ENCODE assay signal across 16 cellular contexts in genomic region chr1:45403298-45404079, GRCh38.
DNase-seq lines count a peak whose midpoint lies in the region; ATAC-seq, FAIRE-seq and TF ChIP-seq lines count a peak whose summit lies in the region.
"Had no signal": no experiment of that assay in that cellular context is flagged by ENCODE, and none has a peak within 500 bp of the region (broad histone marks: within the 10 kb centered on the region; RNA-seq: fewer than 3 reads in every experiment).

No MANE protein-coding gene starts in this region.

- no peak overlapping the region for H3K14ac ChIP-seq in IMR-90 (replicated peaks; ENCODE audit: low read depth, low read length)

- intact Hi-C loops in IMR-90 (cut with micrococcal nuclease) (no loop called here), left colon (cut with DNase I, micrococcal nuclease) (no loop called here), dorsolateral prefrontal cortex (cut with DNase I) (no loop called here)

- H3K4me1 Mint-ChIP-seq in stimulated activated memory B cell treated with anti-CD40 and anti-IgM and Interleukin-4, amounts not matched to agents 10 μg/mL and 1 μg/mL and 100 μg/mL, for 72 hours = peaks cover 19% of the 10 kb centered on the region
- H3K4me1 Mint-ChIP-seq: activated CD4-positive, alpha-beta T cell treated with anti-CD3 and anti-CD28 coated beads, Interleukin-2, amount 10 ng/mL, durations not matched to agents 7 days and 5 days; activated naive CD8-positive, alpha-beta T cell treated with anti-CD3 and anti-CD28 coated beads for 36 hours had no signal

- no peaks in the 10 kb centered on the region for H3K9me1 ChIP-seq in IMR-90 (ENCODE audit: insufficient read depth, low read length)

- no peak overlapping the region for H2BK20ac ChIP-seq in IMR-90 (ENCODE audit: low read depth, low read length)

- dilution Hi-C loops in IMR-90 (cut with HindIII; ENCODE audit: low sequenced_read_pairs, unreplicated experiment) = no loop called here

- H2BK120ac ChIP-seq in IMR-90 (ENCODE audit: low read depth, low read length) = no peak overlapping the region

- no peak overlapping the region for H3K4me3 Mint-ChIP-seq in stimulated activated memory B cell treated with anti-CD40 and anti-IgM and Interleukin-4, amounts not matched to agents 10 μg/mL and 1 μg/mL and 100 μg/mL, for 72 hours
- H3K4me3 Mint-ChIP-seq: activated CD4-positive, alpha-beta T cell treated with anti-CD3 and anti-CD28 coated beads, Interleukin-2, amount 10 ng/mL, durations not matched to agents 7 days and 5 days; activated naive CD8-positive, alpha-beta T cell treated with anti-CD3 and anti-CD28 coated beads for 36 hours; natural killer cell treated with Interleukin-12 subunit alpha and Interleukin-12 subunit beta and Interleukin-15 and Interleukin-18, amount 100 ng/mL, for 72 hours; T-helper 2 cell treated with Interferon-gamma antibody and Interleukin-4, amounts not matched to agents 5 μg/mL and 100 μg/mL, for 36 hours had no signal

- no peaks in the 10 kb centered on the region for H3K79me1 ChIP-seq in IMR-90 (ENCODE audit: low read depth in 1 of 2, low read length in 2 of 2)

- H4K8ac ChIP-seq in IMR-90 (ENCODE audit: low read depth in 2 of 2, low read length in 2 of 2) = no peak overlapping the region

- no peak overlapping the region for H3K23ac ChIP-seq in IMR-90 (ENCODE audit: low read depth, low read length)

- no peak overlapping the region for H3K4me3 ChIP-seq in IMR-90 (ENCODE audit: insufficient read depth, low read depth, low read length)
- no peak overlapping the region for H3K4me3 ChIP-seq in SK-N-SH (ENCODE audit: low read depth in 2 of 2, low read length in 1 of 2)
- H3K4me3 ChIP-seq in dorsolateral prefrontal cortex = no peak overlapping the region

- H3K4me2 ChIP-seq in IMR-90 (ENCODE audit: low read depth, low read length) (no peak overlapping the region), SK-N-SH (no peak overlapping the region)

- BruUV-seq in IMR-90 (replicated peaks; lab: Mats Ljungman, UMichigan) = no TSS peak

- no peaks in the 10 kb centered on the region for H3K27me3 ChIP-seq in IMR-90 (ENCODE audit: control insufficient read depth, insufficient read depth, low read length)
- no peaks in the 10 kb centered on the region for H3K27me3 ChIP-seq in SK-N-SH (ENCODE audit: insufficient read depth)
- H3K27me3 ChIP-seq in dorsolateral prefrontal cortex = no peaks in the 10 kb centered on the region

- CTCF ChIA-PET in IMR-90 (lab: Yijun Ruan, JAX) = no interaction called here
- CTCF ChIA-PET in RWPE1 (lab: Yijun Ruan, JAX) = interaction anchor here (0.5 to 0.7 kb wide), 2 partner anchors 321 to 1040 kb away, joined by 3 to 6 read pairs; no protein-coding TSS in a partner anchor
- CTCF ChIA-PET in SK-N-SH (lab: Yijun Ruan, JAX) = no interaction called here

- H3K36me3 ChIP-seq in IMR-90 (ENCODE audit: control insufficient read depth, insufficient read depth, low read length) = no peaks in the 10 kb centered on the region
- no peaks in the 10 kb centered on the region for H3K36me3 ChIP-seq in SK-N-SH (replicated peaks in 1 of 2; ENCODE audit: control insufficient read depth in 1 of 2, insufficient read depth in 2 of 2, low read length in 1 of 2)

- no peak overlapping the region for H3K18ac ChIP-seq in IMR-90 (ENCODE audit: low read depth, low read length)

- H3K4me1 ChIP-seq in IMR-90 (ENCODE audit: control insufficient read depth, insufficient read depth, low read length) (no peaks in the 10 kb centered on the region), SK-N-SH (ENCODE audit: control insufficient read depth in 1 of 2, insufficient read depth in 2 of 2, low read depth in 1 of 2, low read length in 1 of 2) (no peaks in the 10 kb centered on the region)

- H3K27ac ChIP-seq in IMR-90 (ENCODE audit: insufficient read depth, low read length) (no peak overlapping the region), RWPE1 (no peak overlapping the region), SK-N-SH (ENCODE audit: low read depth in 2 of 2, low read length in 1 of 2) (no peak overlapping the region), dorsolateral prefrontal cortex (peak overlapping the region in 25 of 59 donors; percentile 0 to 71 (median 33))
- H3K27ac ChIP-seq: HL-60 had no signal

- H2BK15ac ChIP-seq in IMR-90 (ENCODE audit: low read depth, low read length) = no peak overlapping the region

- no peak overlapping the region for H2AFZ ChIP-seq in IMR-90 (replicated peaks; ENCODE audit: low read length, poor library complexity)
- no peak overlapping the region for H2AFZ ChIP-seq in SK-N-SH (ENCODE audit: low read depth)

- no peaks in the 10 kb centered on the region for H3K79me2 ChIP-seq in SK-N-SH (ENCODE audit: insufficient read depth)

- peak overlapping the region; percentile 44 for H3K27ac Mint-ChIP-seq in stimulated activated memory B cell treated with anti-CD40 and anti-IgM and Interleukin-4, amounts not matched to agents 10 μg/mL and 1 μg/mL and 100 μg/mL, for 72 hours
- H3K27ac Mint-ChIP-seq: activated CD4-positive, alpha-beta T cell treated with anti-CD3 and anti-CD28 coated beads, Interleukin-2, amount 10 ng/mL, durations not matched to agents 7 days and 5 days; activated naive CD8-positive, alpha-beta T cell treated with anti-CD3 and anti-CD28 coated beads for 36 hours; natural killer cell treated with Interleukin-12 subunit alpha and Interleukin-12 subunit beta and Interleukin-15 and Interleukin-18, amount 100 ng/mL, for 72 hours; T-helper 2 cell treated with Interferon-gamma antibody and Interleukin-4, amounts not matched to agents 5 μg/mL and 100 μg/mL, for 36 hours had no signal

- no peak for TF ChIP-seq POLR2A in IMR-90 (IDR thresholded peaks at IDR 0.05; ENCODE audit: low read depth, low read length)

- no peaks in the 10 kb centered on the region for H3K27me3 Mint-ChIP-seq in stimulated activated memory B cell treated with anti-CD40 and anti-IgM and Interleukin-4, amounts not matched to agents 10 μg/mL and 1 μg/mL and 100 μg/mL, for 72 hours
- H3K27me3 Mint-ChIP-seq: activated CD4-positive, alpha-beta T cell treated with anti-CD3 and anti-CD28 coated beads, Interleukin-2, amount 10 ng/mL, durations not matched to agents 7 days and 5 days; activated naive CD8-positive, alpha-beta T cell treated with anti-CD3 and anti-CD28 coated beads for 36 hours; natural killer cell treated with Interleukin-12 subunit alpha and Interleukin-12 subunit beta and Interleukin-15 and Interleukin-18, amount 100 ng/mL, for 72 hours had no signal

- no peak overlapping the region for H2AK5ac ChIP-seq in IMR-90 (ENCODE audit: low read depth, low read length)

- TF ChIP-seq RAD21 in IMR-90 (IDR thresholded peaks at IDR 0.05; ENCODE audit: low read length) (no peak), SK-N-SH (IDR thresholded peaks at IDR 0.05; ENCODE audit: low read length) (no peak)

- H3K36me3 Mint-ChIP-seq in stimulated activated memory B cell treated with anti-CD40 and anti-IgM and Interleukin-4, amounts not matched to agents 10 μg/mL and 1 μg/mL and 100 μg/mL, for 72 hours = peaks cover 11% of the 10 kb centered on the region
- H3K36me3 Mint-ChIP-seq: activated naive CD8-positive, alpha-beta T cell treated with anti-CD3 and anti-CD28 coated beads for 36 hours; natural killer cell treated with Interleukin-12 subunit alpha and Interleukin-12 subunit beta and Interleukin-15 and Interleukin-18, amount 100 ng/mL, for 72 hours had no signal

- no peak overlapping the region for H4K91ac ChIP-seq in IMR-90 (ENCODE audit: insufficient read depth, low read depth, low read length)

- no peak for TF ChIP-seq EP300 in SK-N-SH (IDR thresholded peaks at IDR 0.05; ENCODE audit: borderline replicate concordance in 1 of 2, low read depth in 1 of 2, low read length in 1 of 2)

- H3K4ac ChIP-seq in IMR-90 (ENCODE audit: low read depth, low read length) = no peak overlapping the region

- no peaks in the 10 kb centered on the region for H3F3A ChIP-seq in SK-N-SH (replicated peaks; ENCODE audit: insufficient read depth)

- in situ Hi-C loops in IMR-90 (cut with MboI; ENCODE audit: low sequenced_read_pairs) = no loop called here

- no peaks in the 10 kb centered on the region for H4K20me1 ChIP-seq in IMR-90 (ENCODE audit: insufficient read depth, low read length)
- H4K20me1 ChIP-seq in SK-N-SH (ENCODE audit: insufficient read depth) = no peaks in the 10 kb centered on the region

- FAIRE-seq in RCC 7860 (lab: Jason Lieb, UNC) = no peak

- H4K5ac ChIP-seq in IMR-90 (ENCODE audit: low read depth, low read length) = no peak overlapping the region

- H2BK5ac ChIP-seq in IMR-90 (ENCODE audit: low read depth, low read length, poor library complexity, severe bottlenecking) = no peak overlapping the region

- TF ChIP-seq CTCF in IMR-90 (conservative IDR thresholded peaks at IDR 0.05; ENCODE audit: low read depth, low read length) (no peak), RWPE1 (conservative IDR thresholded peaks at IDR 0.05; ENCODE audit: low read depth) (no peak), SK-N-SH (IDR thresholded peaks at IDR 0.05) (no peak), dorsolateral prefrontal cortex (IDR thresholded peaks at IDR 0.05 in 54 of 56, conservative IDR thresholded peaks at IDR 0.05 in 2 of 56; ENCODE audit: low read depth in 1 of 56, partially characterized antibody in 56 of 56) (no peak)

- DNase-seq in IMR-90 (no peak), RWPE1 (ENCODE audit: low spot score) (peak; percentile 40), left colon (no peak), SK-N-SH (no peak), dorsolateral prefrontal cortex (no peak), RCC 7860 (ENCODE audit: low spot score) (no peak)
- DNase-seq: activated CD4-positive, alpha-beta T cell treated with anti-CD3 and anti-CD28 coated beads, Interleukin-2, amount 10 ng/mL, durations not matched to agents 7 days and 5 days; activated naive CD8-positive, alpha-beta T cell treated with anti-CD3 and anti-CD28 coated beads for 36 hours; C1 segment of cervical spinal cord; DMS79 treated with DMSO at 0.1 percent for 48 hours; effector CD4-positive, alpha-beta T cell; NCI-H1436 treated with DMSO at 0.1 percent for 48 hours had no signal

- no CpG with 5 or more reads among the region's 4 CpGs for WGBS in IMR-90 (ENCODE audit: extremely low coverage in 2 of 2, insufficient read length in 1 of 2), 2 experiments
- WGBS in SK-N-SH (ENCODE audit: low lambda C conversion rate) = 65% methylated on average over 4 of the region's 4 CpGs

- H3K56ac ChIP-seq in IMR-90 (ENCODE audit: extremely low read depth, insufficient read depth, low read length) = no peak overlapping the region

- POLR2A ChIA-PET in IMR-90 (lab: Charles Lee; ENCODE audit: unreplicated experiment) = no interaction called here
- POLR2A ChIA-PET in RWPE1 (lab: Yijun Ruan, JAX; ENCODE audit: low non-redundant PET) = interaction anchor here (0.7 kb wide), 1 partner anchor 10 kb away, joined by 12 read pairs; no protein-coding TSS in a partner anchor
- POLR2A ChIA-PET in SK-N-SH (lab: Yijun Ruan, JAX) = no interaction called here

- H3K9me3 ChIP-seq in IMR-90 (ENCODE audit: control insufficient read depth, insufficient read depth, low read length) (no peaks in the 10 kb centered on the region), SK-N-SH (no peaks in the 10 kb centered on the region)

- ATAC-seq in IMR-90 (ENCODE audit: low read depth) = no peak
- peak; percentile 45 for ATAC-seq in left colon
- no peak for ATAC-seq in stimulated activated memory B cell treated with anti-CD40 and anti-IgM and Interleukin-4, amounts not matched to agents 10 μg/mL and 1 μg/mL and 100 μg/mL, for 72 hours
- ATAC-seq: natural killer cell treated with Interleukin-12 subunit alpha and Interleukin-12 subunit beta and Interleukin-15 and Interleukin-18, amount 100 ng/mL, for 72 hours had no signal

- H3K9me2 ChIP-seq in SK-N-SH = no peaks in the 10 kb centered on the region

- H2AK9ac ChIP-seq in IMR-90 (replicated peaks; ENCODE audit: low read depth, low read length, poor library complexity) = no peak overlapping the region

- H3K9me3 Mint-ChIP-seq in stimulated activated memory B cell treated with anti-CD40 and anti-IgM and Interleukin-4, amounts not matched to agents 10 μg/mL and 1 μg/mL and 100 μg/mL, for 72 hours = peaks cover 3% of the 10 kb centered on the region
- H3K9me3 Mint-ChIP-seq: activated CD4-positive, alpha-beta T cell treated with anti-CD3 and anti-CD28 coated beads, Interleukin-2, amount 10 ng/mL, durations not matched to agents 7 days and 5 days; activated naive CD8-positive, alpha-beta T cell treated with anti-CD3 and anti-CD28 coated beads for 36 hours; natural killer cell treated with Interleukin-12 subunit alpha and Interleukin-12 subunit beta and Interleukin-15 and Interleukin-18, amount 100 ng/mL, for 72 hours; T-helper 2 cell treated with Interferon-gamma antibody and Interleukin-4, amounts not matched to agents 5 μg/mL and 100 μg/mL, for 36 hours had no signal

- H3K9ac ChIP-seq in IMR-90 (ENCODE audit: low read depth, low read length) (no peak overlapping the region), SK-N-SH (no peak overlapping the region)
